Comparison of ENCODE assay signal across 9 cellular contexts in the genomic region with DNA sequence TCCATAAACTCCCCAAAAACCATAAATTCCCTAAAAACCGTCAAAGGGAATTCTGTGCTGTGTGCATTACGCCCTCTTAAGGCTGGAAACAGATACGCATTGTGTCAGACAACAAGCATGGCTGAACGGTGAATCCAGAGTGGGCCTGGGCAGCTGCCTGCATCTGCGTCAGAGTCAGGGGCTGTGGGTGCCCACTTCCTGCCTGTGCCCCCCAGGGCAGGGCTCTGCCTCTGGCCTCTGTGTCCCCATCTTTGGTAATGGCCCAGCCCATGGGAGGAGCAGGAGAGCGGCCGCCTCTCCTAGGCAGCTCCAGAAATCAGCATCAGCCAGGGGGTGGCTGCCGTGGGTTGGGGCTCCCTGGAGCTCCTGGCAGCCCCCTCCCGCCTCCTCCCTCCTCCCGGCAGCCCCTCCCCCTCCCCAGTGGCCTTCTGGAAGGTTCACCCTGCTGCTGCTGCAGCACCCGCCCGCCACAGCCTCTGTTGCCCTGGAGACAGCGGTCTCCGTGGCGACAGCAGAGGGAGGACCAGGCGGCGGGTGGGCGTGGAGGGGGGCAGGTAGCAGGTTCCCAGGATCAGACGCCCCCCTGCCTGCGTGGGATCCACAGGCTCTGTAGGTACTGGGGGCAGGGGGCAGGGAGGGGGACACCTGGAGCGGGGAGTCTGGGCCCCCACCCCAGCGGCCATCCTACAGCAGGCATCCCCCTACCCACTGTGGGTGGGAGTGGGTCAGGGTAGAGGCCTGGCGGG. TPM values are rescaled to one million over a fixed set of nuclear protein-coding genes. Genes with fewer than 3 reads are reported as not detected.
A peak's percentile ranks its signal among the peaks of the same experiment; 100 is the strongest.
DNase-seq lines count a peak whose midpoint lies in the region; ATAC-seq and TF ChIP-seq lines count a peak whose summit lies in the region.
"Had no signal": no experiment of that assay in that cellular context is flagged by ENCODE, and none has a peak within 500 bp of the region (broad histone marks: within the 10 kb centered on the region; RNA-seq: fewer than 3 reads in every experiment).

No MANE protein-coding gene starts in this region.

- no TSS peak for BruUV-seq in A673 (replicated peaks; lab: Mats Ljungman, UMichigan)

- H3K36me3 ChIP-seq in A673 (ENCODE audit: insufficient read depth, low read length, poor library complexity, severe bottlenecking): no peaks in the 10 kb centered on the region

- intact Hi-C loops in A673 (cut with micrococcal nuclease; ENCODE audit: unreplicated experiment): loop anchor here (5.0 to 10.0 kb wide), 4 partner anchors 77 to 729 kb away; no protein-coding TSS in a partner anchor
- intact Hi-C loops in head of caudate nucleus (cut with DNase I): no loop called here

- peaks cover 26% of the 10 kb centered on the region for H3K4me1 ChIP-seq in A673 (ENCODE audit: insufficient read depth, low read length, poor library complexity, severe bottlenecking)

- peak; percentile 73 for TF ChIP-seq CTCF in A673 (conservative IDR thresholded peaks at IDR 0.05; ENCODE audit: low read depth, low read length)
- peak; percentile 26 for TF ChIP-seq CTCF in GM12865 (IDR thresholded peaks at IDR 0.05; ENCODE audit: insufficient read depth, low read depth, low read length, missing control alignments)

- no peaks in the 10 kb centered on the region for H3K27me3 ChIP-seq in A673 (replicated peaks; ENCODE audit: insufficient read depth, low read depth, low read length, poor library complexity)

- H3K4me3 ChIP-seq in A673 (ENCODE audit: low read depth, low read length, poor library complexity, severe bottlenecking) (no peak overlapping the region), GM12865 (ENCODE audit: low read depth, low read length) (no peak overlapping the region)

- CTCF ChIA-PET in A673 (lab: Charles Lee): no interaction called here

- DNase-seq in A673 (ENCODE audit: low spot score) (peak; percentile 66), GM12865 (ENCODE audit: low read depth) (no peak), SK-MEL-5 (ENCODE audit: low read depth, low spot score) (peak; percentile 61), head of caudate nucleus (peak in 41 of 42 donors; percentile 53 to 94 (median 80))
- no peak for DNase-seq in activated CD4-positive, alpha-beta T cell treated with anti-CD3 and anti-CD28 coated beads for 4 hours
- DNase-seq: NCI-H2081 had no signal

- H3K9me3 ChIP-seq in A673 (ENCODE audit: low read depth, low read length, poor library complexity, severe bottlenecking): no peaks in the 10 kb centered on the region

- ATAC-seq in GM21447 (IDR thresholded peaks at IDR 0.05; ENCODE audit: unreplicated experiment) (no peak), HG03097 (IDR thresholded peaks at IDR 0.05; ENCODE audit: low FRiP score, unreplicated experiment) (no peak), GM18511 (IDR thresholded peaks at IDR 0.05; ENCODE audit: unreplicated experiment) (no peak)

- H3K27ac ChIP-seq in A673 (ENCODE audit: low read depth, low read length, poor library complexity, severe bottlenecking): no peak overlapping the region

- POLR2A ChIA-PET in A673 (lab: Charles Lee; ENCODE audit: low non-redundant PET): no interaction called here

- in situ Hi-C loops in SK-MEL-5 (cut with HindIII; ENCODE audit: low pct_unique_long_range_greater_than_20kb, low sequenced_read_pairs): no loop called here

RNA-seq across cellular contexts. Expression of gene MMP17, which starts 5.9 kb away (rescaled TPM):
- total RNA-seq in A673 (2021): 12.6 and 14.9 TPM in 2 replicates
- total RNA-seq in SK-MEL-5 (2014; rRNA removed; shearing (Covaris generic)): 42.6 and 63.2 TPM in 2 replicates
- polyA plus RNA-seq in SK-MEL-5 (2015; cell fraction: cytosol; rRNA removed): 212 and 249 TPM in 2 replicates
- 389 and 402 TPM in 2 replicates for polyA plus RNA-seq in SK-MEL-5 (2015; cell fraction: nucleus; rRNA removed)

Comparison
In these comparisons a context has a peak if more than half of its experiments do, and no peak if none do; other contexts are left out.
1. DNase-seq: peak in A673 (single experiment), SK-MEL-5 (single experiment) and head of caudate nucleus (41 of 42); none in GM12865 (single experiment) and activated CD4-positive, alpha-beta T cell treated with anti-CD3 and anti-CD28 coated beads for 4 hours (0 of 2).